Comparison of ENCODE assay signal across 19 cellular contexts in the genomic region with DNA sequence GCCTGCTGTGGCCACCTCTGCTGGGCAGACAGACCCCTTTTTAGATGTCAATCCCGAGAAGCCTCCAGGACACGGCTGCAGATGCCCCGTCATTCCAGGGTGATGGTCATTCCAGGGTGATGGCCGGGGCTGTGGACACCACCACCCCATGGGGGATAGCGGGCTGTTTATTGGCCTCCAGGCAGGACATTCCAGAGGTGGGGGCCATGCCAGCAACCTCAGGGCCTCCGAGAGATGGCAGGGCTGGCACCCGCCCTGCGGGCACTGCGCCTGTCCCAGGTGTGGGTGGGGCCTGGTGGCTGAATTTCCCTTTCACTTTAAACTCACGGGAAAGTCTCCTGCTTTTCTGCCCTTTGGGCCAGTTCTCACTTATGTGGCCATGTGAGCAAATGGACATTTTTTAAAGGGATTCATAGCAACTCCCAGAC. TPM values are rescaled to one million over a fixed set of nuclear protein-coding genes. Genes with fewer than 3 reads are reported as not detected.
DNase-seq lines count a peak whose midpoint lies in the region; ATAC-seq and TF ChIP-seq lines count a peak whose summit lies in the region.
"Had no signal": no experiment of that assay in that cellular context is flagged by ENCODE, and none has a peak within 500 bp of the region (broad histone marks: within the 10 kb centered on the region; RNA-seq: fewer than 3 reads in every experiment).

No MANE protein-coding gene starts in this region.

- peaks cover 12% of the 10 kb centered on the region for H3K27me3 ChIP-seq in lower lobe of right lung (ENCODE audit: low read depth)
- H3K27me3 ChIP-seq in transverse colon = peaks cover 7% of the 10 kb centered on the region
- H3K27me3 ChIP-seq: adrenal gland had no signal

- H3K9me3 ChIP-seq in lower lobe of right lung (no peaks in the 10 kb centered on the region), transverse colon (no peaks in the 10 kb centered on the region)
- H3K9me3 ChIP-seq: A549, adrenal gland had no signal

- TF ChIP-seq EP300 in transverse colon (IDR thresholded peaks at IDR 0.05; ENCODE audit: low read depth) = no peak

- WGBS in transverse colon (ENCODE audit: low coverage in 1 of 2), 2 donors = 46% methylated on average over 5 of the region's 10 CpGs; no CpG with 5 or more reads in 1 of the 2 donors

- H3K4me1 ChIP-seq in lower lobe of right lung (peaks cover 15% of the 10 kb centered on the region), transverse colon (peaks cover 20 to 30% (median 26%) of the 10 kb centered on the region in 4 donors)
- H3K4me1 ChIP-seq: adrenal gland had no signal

- ATAC-seq in lower lobe of right lung (peak; percentile 38 to 41), GM21515 (IDR thresholded peaks at IDR 0.05; ENCODE audit: unreplicated experiment) (no peak), HG03354 (IDR thresholded peaks at IDR 0.05; ENCODE audit: poor library complexity, severe bottlenecking, unreplicated experiment) (no peak)
- ATAC-seq: activated T-cell treated with anti-CD3 and anti-CD28 coated beads, Interleukin-2, amount 50 U/mL, for 72 hours had no signal

- in situ Hi-C loops in transverse colon (cut with MboI; ENCODE audit: low pct_ligation_motif_present in 1 of 4, low pct_unique_long_range_greater_than_20kb in 1 of 4, low sequenced_read_pairs in 3 of 4) = no loop called here

- intact Hi-C loops in lower lobe of right lung (cut with DNase I) (no loop called here), transverse colon (cut with DNase I; ENCODE audit: low total_unique reads) (no loop called here)

- H3K4me3 ChIP-seq in lower lobe of right lung (no peak overlapping the region), transverse colon (peak overlapping the region in 1 of 4 donors; percentile 11)
- H3K4me3 ChIP-seq: A549, adrenal gland, K562 had no signal

- H3K27ac ChIP-seq in caudate nucleus (ENCODE audit: low read depth, low read length) (peak overlapping the region; percentile 67), lower lobe of right lung (no peak overlapping the region), transverse colon (peak overlapping the region; percentile 5 to 83 (median 75))

- TF ChIP-seq CTCF in lower lobe of right lung (IDR thresholded peaks at IDR 0.05) (no peak), transverse colon (IDR thresholded peaks at IDR 0.05) (no peak)

- no peak for TF ChIP-seq POLR2A in transverse colon (IDR thresholded peaks at IDR 0.05)

- H3K36me3 ChIP-seq in lower lobe of right lung (no peaks in the 10 kb centered on the region), transverse colon (no peaks in the 10 kb centered on the region)
- H3K36me3 ChIP-seq: adrenal gland had no signal

- DNase-seq in activated CD8-positive, alpha-beta memory T cell treated with anti-CD3 and anti-CD28 coated beads, Interleukin-2, amount 50 U/mL, for 48 hours = peak; percentile 47
- DNase-seq in activated CD8-positive, alpha-beta memory T cell treated with anti-CD3 and anti-CD28 coated beads, Interleukin-2, amount 50 U/mL, for 4 hours = no peak
- DNase-seq in caudate nucleus (lab: John Stamatoyannopoulos, UW) = no peak
- DNase-seq in lower lobe of right lung = no peak
- peak; percentile 76 for DNase-seq in transverse colon
- no peak for DNase-seq in HuH-7 (ENCODE audit: low spot score)
- DNase-seq: activated CD4-positive, alpha-beta T cell treated with anti-CD3 and anti-CD28 coated beads, Interleukin-2, amount 50 U/mL, for 1 hour; activated T-cell treated with anti-CD3 and anti-CD28 coated beads, Interleukin-2, amount 50 U/mL, for 72 hours; COR-L47; GDM1; naive B cell; NCI-H146; NCI-H526 treated with DMSO at 0.1 percent for 48 hours; stimulated activated naive CD4-positive, alpha-beta T cell had no signal

RNA-seq across cellular contexts. Expression of gene COL9A3, which starts 14.5 kb away (rescaled TPM):
- 0.89 TPM for total RNA-seq in lower lobe of right lung
- total RNA-seq in transverse colon = 100 to 1,000 TPM in 1 of 4 donors, 10 to 100 TPM in 1, 1 to 10 TPM in 2; 6.0 to 223 (median 8.0) TPM

RNA-seq across cellular contexts. Expression of gene OGFR, which starts 26.7 kb away (rescaled TPM):
- 69.4 TPM for total RNA-seq in lower lobe of right lung
- 100 to 1,000 TPM in 1 of 4 donors, 10 to 100 TPM in 3; 55.2 to 137 (median 71.1) TPM for total RNA-seq in transverse colon

RNA-seq across cellular contexts. Expression of gene TCFL5, which starts 30.2 kb away (rescaled TPM):
- total RNA-seq in lower lobe of right lung (8.2 TPM), transverse colon (10 to 100 TPM in 1 of 4 donors, 1 to 10 TPM in 3; 5.2 to 19.9 (median 5.9) TPM)

RNA-seq across cellular contexts. Expression of gene MRGBP, which starts 35.1 kb away (rescaled TPM):
- total RNA-seq in lower lobe of right lung (8.3 TPM), transverse colon (10 to 100 TPM; 10.8 to 13.0 (median 11.9) TPM)

Comparison
In these comparisons a context has a peak if more than half of its experiments do, and no peak if none do; other contexts are left out.
1. DNase-seq: peak in activated CD8-positive, alpha-beta memory T cell treated with anti-CD3 and anti-CD28 coated beads, Interleukin-2, amount 50 U/mL, for 48 hours (single experiment) and transverse colon (single experiment); none in activated CD8-positive, alpha-beta memory T cell treated with anti-CD3 and anti-CD28 coated beads, Interleukin-2, amount 50 U/mL, for 4 hours (single experiment), caudate nucleus (0 of 61), lower lobe of right lung (single experiment) and HuH-7 (single experiment).
2. ATAC-seq: peak in lower lobe of right lung (2 of 2); none in GM21515 (single experiment) and HG03354 (single experiment).